In the genomic region with DNA sequence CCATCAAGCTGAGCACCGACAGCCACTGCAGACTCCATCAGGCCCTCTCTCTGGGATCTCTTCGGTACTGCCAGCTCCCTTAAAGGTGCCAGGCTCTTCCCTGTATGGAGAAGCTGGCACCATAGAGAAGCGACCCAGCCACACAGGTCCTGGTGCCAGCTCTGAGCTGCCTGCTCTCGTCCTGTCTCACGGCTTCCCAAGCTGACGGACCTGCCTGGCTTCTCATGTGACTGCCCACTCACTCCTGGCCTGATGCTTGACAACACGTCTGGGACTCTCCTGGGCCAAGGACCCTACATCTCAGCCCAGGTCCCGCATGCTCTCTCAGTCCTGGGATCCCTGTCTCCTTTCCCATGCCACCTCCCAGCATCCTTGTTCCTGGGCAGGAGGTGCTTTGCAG, we compare ENCODE assay signal across 13 cellular contexts. TPM values are rescaled to one million over a fixed set of nuclear protein-coding genes. Genes with fewer than 3 reads are reported as not detected.
DNase-seq lines count a peak whose midpoint lies in the region; ATAC-seq, FAIRE-seq and TF ChIP-seq lines count a peak whose summit lies in the region.
"Had no signal": no experiment of that assay in that cellular context is flagged by ENCODE, and none has a peak within 500 bp of the region (broad histone marks: within the 10 kb centered on the region; RNA-seq: fewer than 3 reads in every experiment).

No MANE protein-coding gene starts in this region.

- peak overlapping the region; percentile 63 to 86 (median 79) for H3K27ac ChIP-seq in Peyer's patch
- H3K27ac ChIP-seq in endothelial cell of umbilical vein (ENCODE audit: insufficient read depth, low read depth, low read length) = peak overlapping the region; percentile 97
- H3K27ac ChIP-seq in substantia nigra (ENCODE audit: low read depth, low read length, poor library complexity, severe bottlenecking) = peak overlapping the region; percentile 99
- H3K27ac ChIP-seq: BLaER1 treated with 17β-estradiol and CSF1 and Interleukin-3, amounts not matched to agents 10 nM and 100 nM had no signal

- no peaks in the 10 kb centered on the region for H3K27me3 ChIP-seq in Peyer's patch
- no peaks in the 10 kb centered on the region for H3K27me3 ChIP-seq in endothelial cell of umbilical vein (ENCODE audit: control insufficient read depth in 2 of 2, insufficient read depth in 2 of 2, low read length in 2 of 2)

- BruUV-seq in endothelial cell of umbilical vein (replicated peaks; lab: Mats Ljungman, UMichigan) = no TSS peak

- no peak overlapping the region for H3K4me2 ChIP-seq in endothelial cell of umbilical vein (ENCODE audit: insufficient read depth, low read length)

- DNase-seq in Peyer's patch (no peak), endothelial cell of umbilical vein (ENCODE audit: low read depth, low spot score) (no peak), mesothelial cell of epicardium (ENCODE audit: low spot score in 2 of 2, unreplicated experiment in 2 of 2) (no peak), substantia nigra (lab: John Stamatoyannopoulos, UW) (peak in 13 of 49 donors; percentile 20 to 69 (median 43)), DMS 273 (lab: John Stamatoyannopoulos, UW; ENCODE audit: unreplicated experiment) (no peak), NCI-H1092 (lab: John Stamatoyannopoulos, UW) (no peak)
- DNase-seq: activated T-cell treated with anti-CD3 and anti-CD28 coated beads, Interleukin-2, amount 50 U/mL, for 24 hours; cortex of kidney; NCI-H1694 had no signal

- TF ChIP-seq CTCF in Peyer's patch (IDR thresholded peaks at IDR 0.05) = no peak
- no peak for TF ChIP-seq CTCF in endothelial cell of umbilical vein (IDR thresholded peaks at IDR 0.05; ENCODE audit: extremely low read depth in 1 of 2, insufficient read depth in 1 of 2, low read depth in 1 of 2, low read length in 2 of 2)
- TF ChIP-seq CTCF in mesothelial cell of epicardium (IDR thresholded peaks at IDR 0.05; ENCODE audit: unreplicated experiment) = no peak

- TF ChIP-seq POLR2A in Peyer's patch (IDR thresholded peaks at IDR 0.05) = no peak
- no peak for TF ChIP-seq POLR2A in endothelial cell of umbilical vein (IDR thresholded peaks at IDR 0.05; ENCODE audit: low read depth, low read length)

- H3K36me3 ChIP-seq in Peyer's patch = no peaks in the 10 kb centered on the region
- no peaks in the 10 kb centered on the region for H3K36me3 ChIP-seq in endothelial cell of umbilical vein (ENCODE audit: control insufficient read depth in 2 of 2, extremely low read depth in 1 of 2, insufficient read depth in 2 of 2, low read length in 2 of 2)
- H3K36me3 ChIP-seq: BLaER1 treated with 17β-estradiol and CSF1 and Interleukin-3, amounts not matched to agents 10 nM and 100 nM had no signal

- FAIRE-seq in endothelial cell of umbilical vein (lab: Jason Lieb, UNC) = peak; percentile 50

- H3K9ac ChIP-seq in endothelial cell of umbilical vein (replicated peaks; ENCODE audit: extremely low read depth, insufficient read depth, low read length) = peak overlapping the region; percentile 90
- H3K9ac ChIP-seq: BLaER1 treated with 17β-estradiol and CSF1 and Interleukin-3, amounts not matched to agents 10 nM and 100 nM had no signal

- no peak overlapping the region for H3K4me3 Mint-ChIP-seq in mesothelial cell of epicardium
- H3K4me3 Mint-ChIP-seq: activated T-cell treated with anti-CD3 and anti-CD28 coated beads, Interleukin-2, amount 50 U/mL, for 24 hours had no signal

- CTCF ChIA-PET in endothelial cell of umbilical vein (lab: Charles Lee) = interaction anchor here (0.8 to 3.6 kb wide), 14 partner anchors 9 to 148 kb away, joined by 3 to 32 read pairs (median 6); partner anchors contain the start of gene ATOH8

- H3K27ac Mint-ChIP-seq in mesothelial cell of epicardium = peak overlapping the region; percentile 98
- H3K27ac Mint-ChIP-seq: activated T-cell treated with anti-CD3 and anti-CD28 coated beads, Interleukin-2, amount 50 U/mL, for 24 hours had no signal

- H3K36me3 Mint-ChIP-seq in mesothelial cell of epicardium = peaks cover 2% of the 10 kb centered on the region

- H3K4me1 Mint-ChIP-seq in mesothelial cell of epicardium = peaks cover 53% of the 10 kb centered on the region

- no peak for ATAC-seq in activated CD4-positive, CD25-positive, alpha-beta regulatory T cell treated with anti-CD3 and anti-CD28 coated beads, Interleukin-2, amount 50 U/mL, for 24 hours
- no peak for ATAC-seq in HG03175 (IDR thresholded peaks at IDR 0.05; ENCODE audit: unreplicated experiment)

- H3K4me3 ChIP-seq in Peyer's patch (no peak overlapping the region), endothelial cell of umbilical vein (replicated peaks in 1 of 3; ENCODE audit: insufficient read depth in 1 of 3, low read depth in 1 of 3, low read length in 3 of 3) (no peak overlapping the region)
- H3K4me3 ChIP-seq: BLaER1 treated with 17β-estradiol and CSF1 and Interleukin-3, amounts not matched to agents 10 nM and 100 nM had no signal

- no peaks in the 10 kb centered on the region for H3K79me2 ChIP-seq in endothelial cell of umbilical vein (ENCODE audit: control insufficient read depth, insufficient read depth, low read length)

- H3K27me3 Mint-ChIP-seq in mesothelial cell of epicardium (ENCODE audit: low read depth) = peaks cover 1% of the 10 kb centered on the region

- no peaks in the 10 kb centered on the region for H3K9me3 Mint-ChIP-seq in mesothelial cell of epicardium
- H3K9me3 Mint-ChIP-seq: activated T-cell treated with anti-CD3 and anti-CD28 coated beads, Interleukin-2, amount 50 U/mL, for 24 hours had no signal

- H3K9me1 ChIP-seq in endothelial cell of umbilical vein (replicated peaks; ENCODE audit: control insufficient read depth, extremely low read depth, insufficient read depth, low read length) = no peaks in the 10 kb centered on the region

- POLR2A ChIA-PET in endothelial cell of umbilical vein (lab: Charles Lee) = interaction anchor here (2.0 to 2.2 kb wide), 2 partner anchors 13 to 31 kb away, joined by 5 to 14 read pairs; partner anchors contain the start of gene ATOH8

- intact Hi-C loops in endothelial cell of umbilical vein (cut with micrococcal nuclease) = no loop called here

- H3K9me3 ChIP-seq in Peyer's patch = no peaks in the 10 kb centered on the region
- H3K9me3 ChIP-seq in endothelial cell of umbilical vein (replicated peaks; ENCODE audit: control insufficient read depth, insufficient read depth, low read length) = no peaks in the 10 kb centered on the region
- H3K9me3 ChIP-seq: BLaER1 treated with 17β-estradiol and CSF1 and Interleukin-3, amounts not matched to agents 10 nM and 100 nM had no signal

- no peaks in the 10 kb centered on the region for H4K20me1 ChIP-seq in endothelial cell of umbilical vein (replicated peaks; ENCODE audit: control insufficient read depth, extremely low read depth, insufficient read depth, low read length)

- peaks cover 0 to 42% (median 4%) of the 10 kb centered on the region in 4 donors for H3K4me1 ChIP-seq in Peyer's patch
- peaks cover 30% of the 10 kb centered on the region for H3K4me1 ChIP-seq in endothelial cell of umbilical vein (ENCODE audit: control insufficient read depth, extremely low read depth, insufficient read depth, low read length)

- dilution Hi-C loops in endothelial cell of umbilical vein (cut with MboI; ENCODE audit: extremely low pct_ligation_motif_present, low sequenced_read_pairs) = no loop called here

- H2AFZ ChIP-seq in endothelial cell of umbilical vein (ENCODE audit: low read depth, low read length) = no peak overlapping the region

TF ChIP-seq in endothelial cell of umbilical vein, 7 proteins besides CTCF, POLR2A, EP300 and RAD21:
- TF ChIP-seq MYC (IDR thresholded peaks at IDR 0.05; ENCODE audit: low read depth, low read length) (no peak), MAX (IDR thresholded peaks at IDR 0.05; ENCODE audit: insufficient read depth, insufficient read length) (no peak), FOS (IDR thresholded peaks at IDR 0.05; ENCODE audit: borderline replicate concordance, insufficient read depth, low read length) (no peak), POLR2AphosphoS5 (IDR thresholded peaks at IDR 0.05; ENCODE audit: insufficient read depth, low read depth, low read length) (no peak), GATA2 (IDR thresholded peaks at IDR 0.05; ENCODE audit: insufficient read depth, insufficient read length, low read depth, low read length) (no peak), JUN (IDR thresholded peaks at IDR 0.05; ENCODE audit: borderline replicate concordance, insufficient read depth, insufficient read length, low read depth) (no peak), EZH2 (IDR thresholded peaks at IDR 0.05; ENCODE audit: borderline replicate concordance, low read depth, low read length, severe bottlenecking) (no peak)

RNA-seq across cellular contexts. Expression of gene ATOH8, which starts 12.6 kb away (rescaled TPM):
- total RNA-seq in Peyer's patch (10 to 100 TPM in 2 of 4 donors, 1 to 10 TPM in 2; 5.3 to 35.5 (median 13.9) TPM), endothelial cell of umbilical vein (12.7 and 12.8 TPM in 2 replicates), mesothelial cell of epicardium (12.6 to 13.8 TPM (median 12.7 TPM) in 3 replicates)
- 10.3 and 13.8 TPM in 2 replicates for polyA plus RNA-seq in endothelial cell of umbilical vein
- 8.9 and 11.0 TPM in 2 replicates for polyA plus RNA-seq in endothelial cell of umbilical vein (2011; cell fraction: cytosol; rRNA removed)
- polyA plus RNA-seq in endothelial cell of umbilical vein (2011; cell fraction: nucleus; rRNA removed) = 9.6 and 9.7 TPM in 2 replicates
- 12.4 and 23.6 TPM in 2 replicates for polyA plus RNA-seq in endothelial cell of umbilical vein (2012)
- 10.8 and 11.7 TPM in 2 replicates for polyA minus RNA-seq in endothelial cell of umbilical vein
- 7.1 TPM for polyA minus RNA-seq in endothelial cell of umbilical vein (2011; cell fraction: cytosol; rRNA and poly(A)+ RNA removed)
- 11.9 and 15.4 TPM in 2 replicates for polyA minus RNA-seq in endothelial cell of umbilical vein (2011; cell fraction: nucleus; rRNA and poly(A)+ RNA removed)

RNA-seq across cellular contexts. Expression of gene GNLY, which starts 47.1 kb away (rescaled TPM):
- 10 to 100 TPM in 2 of 4 donors, 1 to 10 TPM in 1, not detected in 1; 1.7 to 15.3 (median 10.5) TPM for total RNA-seq in Peyer's patch
- not detected in 2 replicates for total RNA-seq in endothelial cell of umbilical vein
- polyA plus RNA-seq in endothelial cell of umbilical vein = not detected in 2 replicates
- not detected in 2 replicates for polyA plus RNA-seq in endothelial cell of umbilical vein (2011; cell fraction: cytosol; rRNA removed)
- 0.28 TPM in 1 of 2 replicates, not detected in the other for polyA plus RNA-seq in endothelial cell of umbilical vein (2011; cell fraction: nucleus; rRNA removed)
- not detected in 2 replicates for polyA plus RNA-seq in endothelial cell of umbilical vein (2012)
- polyA minus RNA-seq in endothelial cell of umbilical vein = not detected in 2 replicates
- not detected for polyA minus RNA-seq in endothelial cell of umbilical vein (2011; cell fraction: cytosol; rRNA and poly(A)+ RNA removed)
- not detected in 2 replicates for polyA minus RNA-seq in endothelial cell of umbilical vein (2011; cell fraction: nucleus; rRNA and poly(A)+ RNA removed)
- 0.43 TPM in 1 of 3 replicates, not detected in the others for total RNA-seq in mesothelial cell of epicardium
- total RNA-seq: HT-29 had no signal
